1 cellular context compared by ENCODE assay signal in the genomic region with DNA sequence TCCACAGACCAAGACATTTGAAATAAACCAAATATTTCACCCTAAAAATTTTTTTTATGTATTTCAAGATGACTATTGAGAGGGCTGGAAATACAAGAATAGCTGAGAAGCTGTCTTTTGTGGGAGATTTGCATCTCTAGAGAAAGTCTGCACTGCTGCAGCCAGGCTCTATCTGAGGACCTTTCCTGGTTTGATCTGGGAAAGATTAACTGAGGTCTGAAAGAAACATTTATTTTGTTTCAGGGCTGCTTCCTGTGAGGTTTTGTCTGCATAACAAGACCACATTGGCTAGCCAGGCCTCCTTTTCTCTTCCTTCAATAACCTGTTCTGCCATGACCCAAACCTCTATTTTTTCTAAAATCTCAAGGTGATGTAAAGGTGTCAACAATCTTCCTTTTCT.
TF ChIP-seq lines count a peak whose summit lies in the region.

No MANE protein-coding gene starts in this region.

TF ChIP-seq in GM23338, 12 proteins besides CTCF, POLR2A, EP300 and RAD21 (continued from another document):
- no peak for TF ChIP-seq NANOG (IDR thresholded peaks at IDR 0.05; ENCODE audit: borderline replicate concordance)
TF ChIP-seq in GM23338: peak in this region for 0.
